Comparison of ENCODE assay signal across 10 cellular contexts in the genomic region with DNA sequence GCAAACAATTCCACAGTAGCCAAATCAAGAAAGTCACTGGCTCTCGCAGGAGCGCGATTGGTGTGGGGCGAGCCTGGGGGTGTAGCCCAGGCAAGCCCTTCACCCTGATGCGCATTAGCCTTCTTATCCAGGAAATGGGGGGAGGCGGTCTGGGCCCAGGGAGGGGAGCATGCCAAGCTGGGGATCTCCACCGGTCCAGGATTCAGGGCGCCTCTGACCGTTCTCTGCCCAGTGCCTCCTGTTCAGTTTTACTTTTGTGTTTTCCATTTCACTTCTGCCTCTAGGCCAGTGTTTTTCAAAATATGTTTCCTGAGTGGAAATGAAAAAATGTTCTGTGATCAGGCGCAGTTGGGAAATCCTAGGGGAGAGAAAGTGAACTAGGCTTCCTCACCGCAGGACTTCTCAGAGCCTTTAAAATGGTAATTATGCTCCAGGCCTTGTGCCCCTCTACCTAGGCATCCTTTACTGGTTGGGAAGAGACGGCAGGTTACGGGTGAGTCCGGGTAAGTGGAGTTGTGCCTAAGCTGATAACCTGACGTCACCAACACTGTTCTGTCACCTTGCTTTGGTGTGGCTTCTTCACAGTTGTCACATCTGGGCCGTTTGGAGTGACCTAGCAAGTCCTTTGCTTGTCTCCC. TPM values are rescaled to one million over a fixed set of nuclear protein-coding genes. Genes with fewer than 3 reads are reported as not detected.
DNase-seq lines count a peak whose midpoint lies in the region; ATAC-seq and TF ChIP-seq lines count a peak whose summit lies in the region.
"Had no signal": no experiment of that assay in that cellular context is flagged by ENCODE, and none has a peak within 500 bp of the region (broad histone marks: within the 10 kb centered on the region; RNA-seq: fewer than 3 reads in every experiment).

No MANE protein-coding gene starts in this region.

- CTCF ChIA-PET in activated CD8-positive, alpha-beta memory T cell treated with anti-CD3 and anti-CD28 coated beads, Interleukin-2, amount 10 ng/mL, durations not matched to agents 7 days and 5 days (lab: Charles Lee), result interaction anchor here (1.1 to 1.8 kb wide), 2 partner anchors 11 to 20 kb away, joined by 3 to 4 read pairs; no protein-coding TSS in a partner anchor

- no peaks in the 10 kb centered on the region for H3K9me3 Mint-ChIP-seq in activated CD8-positive, alpha-beta memory T cell treated with anti-CD3 and anti-CD28 coated beads, Interleukin-2, amount 10 ng/mL, durations not matched to agents 7 days and 5 days (ENCODE audit: low read depth)

- intact Hi-C loops in adrenal gland (cut with DNase I) (no loop called here), lower lobe of right lung (cut with DNase I) (no loop called here)

- peaks cover 7% of the 10 kb centered on the region for H3K27me3 Mint-ChIP-seq in activated CD8-positive, alpha-beta memory T cell treated with anti-CD3 and anti-CD28 coated beads, Interleukin-2, amount 10 ng/mL, durations not matched to agents 7 days and 5 days

- peaks cover 62% of the 10 kb centered on the region for H3K4me1 Mint-ChIP-seq in activated CD8-positive, alpha-beta memory T cell treated with anti-CD3 and anti-CD28 coated beads, Interleukin-2, amount 10 ng/mL, durations not matched to agents 7 days and 5 days

- H3K9me3 ChIP-seq in adrenal gland (replicated peaks in 1 of 3), result no peaks in the 10 kb centered on the region
- H3K9me3 ChIP-seq in lower lobe of right lung, result no peaks in the 10 kb centered on the region
- no peaks in the 10 kb centered on the region for H3K9me3 ChIP-seq in suprapubic skin

- ATAC-seq in activated CD8-positive, alpha-beta memory T cell treated with anti-CD3 and anti-CD28 coated beads, Interleukin-2, amount 10 ng/mL, durations not matched to agents 7 days and 5 days, result no peak
- no peak for ATAC-seq in lower lobe of right lung

- no peak for TF ChIP-seq EP300 in suprapubic skin (IDR thresholded peaks at IDR 0.05)

- H3K27ac ChIP-seq in adrenal gland, result peak overlapping the region in 4 of 5 donors; percentile 48 to 78 (median 55)
- H3K27ac ChIP-seq in lower lobe of right lung, result peak overlapping the region; percentile 71
- H3K27ac ChIP-seq in suprapubic skin, result peak overlapping the region; percentile 64

- no peak for DNase-seq in activated CD8-positive, alpha-beta memory T cell treated with anti-CD3 and anti-CD28 coated beads, Interleukin-2, amount 10 ng/mL, durations not matched to agents 7 days and 5 days
- no peak for DNase-seq in activated CD8-positive, alpha-beta memory T cell treated with anti-CD3 and anti-CD28 coated beads, Interleukin-2, amount 50 U/mL, for 4 hours
- peak in 2 of 7 donors; percentile 16 to 21 for DNase-seq in adrenal gland
- DNase-seq in lower lobe of right lung, result no peak
- DNase-seq in suprapubic skin (ENCODE audit: low spot score in 2 of 2), result no peak
- no peak for DNase-seq in DMS114 treated with DMSO at 0.1 percent for 48 hours (lab: John Stamatoyannopoulos, UW; ENCODE audit: unreplicated experiment)
- DNase-seq in stimulated activated CD4-positive, alpha-beta T cell treated with anti-CD3 and anti-CD28 coated beads, Interleukin-1b, Interleukin-23, amount 100 ng/mL, for 48 hours, result no peak
- DNase-seq in activated CD8-positive, alpha-beta memory T cell treated with anti-CD3 and anti-CD28 coated beads, Interleukin-2, amount 50 U/mL, for 48 hours, result no peak
- DNase-seq: activated effector memory CD4-positive, alpha-beta T cell treated with anti-CD3 and anti-CD28 coated beads, Interleukin-2, amount 50 U/mL, for 16 hours; NCI-H1417 had no signal

- H3K4me3 ChIP-seq in adrenal gland, result no peak overlapping the region
- H3K4me3 ChIP-seq in lower lobe of right lung, result no peak overlapping the region
- H3K4me3 ChIP-seq in suprapubic skin, result no peak overlapping the region

- no peak for TF ChIP-seq POLR2A in adrenal gland (IDR thresholded peaks at IDR 0.05)
- TF ChIP-seq POLR2A in suprapubic skin (IDR thresholded peaks at IDR 0.05), result no peak

- H3K36me3 Mint-ChIP-seq in activated CD8-positive, alpha-beta memory T cell treated with anti-CD3 and anti-CD28 coated beads, Interleukin-2, amount 10 ng/mL, durations not matched to agents 7 days and 5 days, result no peaks in the 10 kb centered on the region

- peak overlapping the region; percentile 45 for H3K27ac Mint-ChIP-seq in activated CD8-positive, alpha-beta memory T cell treated with anti-CD3 and anti-CD28 coated beads, Interleukin-2, amount 10 ng/mL, durations not matched to agents 7 days and 5 days

- H3K27me3 ChIP-seq in adrenal gland, result no peaks in the 10 kb centered on the region
- no peaks in the 10 kb centered on the region for H3K27me3 ChIP-seq in lower lobe of right lung (ENCODE audit: low read depth)
- H3K27me3 ChIP-seq in suprapubic skin, result no peaks in the 10 kb centered on the region

- 61 to 81% (median 72%) methylated on average over 16 of the region's 16 CpGs for WGBS in adrenal gland, 4 donors
- 83% methylated on average over 16 of the region's 16 CpGs for WGBS in suprapubic skin

- H3K4me3 Mint-ChIP-seq in activated CD8-positive, alpha-beta memory T cell treated with anti-CD3 and anti-CD28 coated beads, Interleukin-2, amount 10 ng/mL, durations not matched to agents 7 days and 5 days, result no peak overlapping the region

- TF ChIP-seq CTCF in adrenal gland (IDR thresholded peaks at IDR 0.05), result no peak
- no peak for TF ChIP-seq CTCF in lower lobe of right lung (IDR thresholded peaks at IDR 0.05)
- no peak for TF ChIP-seq CTCF in suprapubic skin (IDR thresholded peaks at IDR 0.05)

- peaks cover 24 to 73% of the 10 kb centered on the region in 2 donors for H3K4me1 ChIP-seq in adrenal gland (replicated peaks in 1 of 2)
- H3K4me1 ChIP-seq in lower lobe of right lung, result peaks cover 81% of the 10 kb centered on the region
- peaks cover 75% of the 10 kb centered on the region for H3K4me1 ChIP-seq in suprapubic skin

- H3K36me3 ChIP-seq in adrenal gland (replicated peaks in 1 of 2) (no peaks in the 10 kb centered on the region), lower lobe of right lung (no peaks in the 10 kb centered on the region), suprapubic skin (no peaks in the 10 kb centered on the region)

RNA-seq across cellular contexts. Expression of a gene that starts 18.4 kb away (rescaled TPM):
- 10 to 100 TPM; 15.6 to 16.2 TPM for total RNA-seq in activated CD8-positive, alpha-beta memory T cell treated with anti-CD3 and anti-CD28 coated beads, Interleukin-2, amount 10 ng/mL, durations not matched to agents 7 days and 5 days
- total RNA-seq in adrenal gland (100 to 1,000 TPM in 1 of 8 donors, 10 to 100 TPM in 7; 45.3 to 277 (median 75.8) TPM), lower lobe of right lung (66.1 TPM), suprapubic skin (10 to 100 TPM; 27.3 to 60.1 (median 35.0) TPM)
- polyA plus RNA-seq in adrenal gland, result 100 to 1,000 TPM in 2 of 3 donors, 10 to 100 TPM in 1; 14.2 to 104 (median 104) TPM

RNA-seq across cellular contexts. Expression of a gene that starts 59.0 kb away (rescaled TPM):
- total RNA-seq in activated CD8-positive, alpha-beta memory T cell treated with anti-CD3 and anti-CD28 coated beads, Interleukin-2, amount 10 ng/mL, durations not matched to agents 7 days and 5 days, result 10 to 100 TPM; 26.4 to 27.0 TPM
- 10 to 100 TPM; 18.7 to 41.2 (median 27.2) TPM for total RNA-seq in adrenal gland
- 10 to 100 TPM; 23.4 to 46.5 (median 27.3) TPM for polyA plus RNA-seq in adrenal gland
- total RNA-seq in lower lobe of right lung, result 24.7 TPM
- 10 to 100 TPM in 3 of 4 donors, 1 to 10 TPM in 1; 7.2 to 24.8 (median 16.7) TPM for total RNA-seq in suprapubic skin
